8 cellular contexts compared by ENCODE assay signal in genomic region chr11:115503886-115504278, GRCh38. TPM values are rescaled to one million over a fixed set of nuclear protein-coding genes. Genes with fewer than 3 reads are reported as not detected.
A peak's percentile ranks its signal among the peaks of the same experiment; 100 is the strongest.
DNase-seq lines count a peak whose midpoint lies in the region; ATAC-seq and TF ChIP-seq lines count a peak whose summit lies in the region.

No MANE protein-coding gene starts in this region.

- WGBS in liver: under 1% methylated on average over 15 of the region's 15 CpGs

- in situ Hi-C loops in astrocyte of the cerebellum (cut with HindIII; ENCODE audit: low sequenced_read_pairs): no loop called here

- CTCF ChIA-PET in AG04450 (lab: Charles Lee): interaction anchor here (0.7 to 2.4 kb wide), 28 partner anchors 10 to 729 kb away, joined by 3 to 23 read pairs (median 4); no protein-coding TSS in a partner anchor

- no peaks in the 10 kb centered on the region for H3K9me3 Mint-ChIP-seq in type B pancreatic cell

- H3K4me3 Mint-ChIP-seq in type B pancreatic cell: peak overlapping the region; percentile 94

- peak; percentile 10 for ATAC-seq in HG02981 (IDR thresholded peaks at IDR 0.05; ENCODE audit: unreplicated experiment)

- DNase-seq in AG04450 (ENCODE audit: low read depth, low spot score): no peak
- no peak for DNase-seq in astrocyte of the cerebellum (ENCODE audit: low read depth)
- no peak for DNase-seq in type B pancreatic cell (ENCODE audit: extremely low spot score, unreplicated experiment)
- no peak for DNase-seq in activated CD4-positive, CD25-positive, alpha-beta regulatory T cell treated with anti-CD3 and anti-CD28 coated beads, Interleukin-2, amount 50 U/mL, for 72 hours
- no peak for DNase-seq in erythroblast (lab: John Stamatoyannopoulos, UW)
- DNase-seq in NCI-H1092 (lab: John Stamatoyannopoulos, UW): no peak

- H3K27ac Mint-ChIP-seq in type B pancreatic cell: peak overlapping the region; percentile 96

- TF ChIP-seq CTCF in AG04450 (IDR thresholded peaks at IDR 0.05; ENCODE audit: low read depth, low read length) (no peak), astrocyte of the cerebellum (IDR thresholded peaks at IDR 0.05; ENCODE audit: low read depth, low read length, missing control alignments) (no peak), liver (IDR thresholded peaks at IDR 0.05; ENCODE audit: low read depth, low read length, missing input control) (no peak), type B pancreatic cell (conservative IDR thresholded peaks at IDR 0.05) (no peak)

- no peaks in the 10 kb centered on the region for H3K36me3 Mint-ChIP-seq in type B pancreatic cell

- peaks cover 15% of the 10 kb centered on the region for H3K27me3 ChIP-seq in AG04450 (ENCODE audit: control insufficient read depth, insufficient read depth, low read length)
- H3K27me3 ChIP-seq in liver (ENCODE audit: control insufficient read depth in 4 of 4, insufficient read depth in 4 of 4, low read length in 3 of 4): no peaks in the 10 kb centered on the region

- TF ChIP-seq RAD21 in liver (IDR thresholded peaks at IDR 0.05): no peak

- H3K4me3 ChIP-seq in AG04450 (ENCODE audit: low read depth, low read length) (peak overlapping the region; percentile 91), astrocyte of the cerebellum (ENCODE audit: low read depth, low read length) (peak overlapping the region; percentile 92), liver (ENCODE audit: low read depth in 1 of 3, low read length in 3 of 3) (peak overlapping the region; percentile 66 to 82 (median 74))

- no peak for TF ChIP-seq POLR2A in erythroblast (IDR thresholded peaks at IDR 0.05; ENCODE audit: low read length)

- no peaks in the 10 kb centered on the region for H3K4me1 Mint-ChIP-seq in type B pancreatic cell (ENCODE audit: unreplicated experiment)

- H3K27ac ChIP-seq in AG04450 (ENCODE audit: low read depth, low read length) (no peak overlapping the region), liver (ENCODE audit: low read depth in 1 of 2, low read length in 2 of 2) (peak overlapping the region; percentile 75 to 88)

- peak overlapping the region in 1 of 2 donors; percentile 61 for H3K9ac ChIP-seq in liver (ENCODE audit: low read depth in 1 of 2, low read length in 2 of 2)

- H3K9me3 ChIP-seq in AG04450 (ENCODE audit: control insufficient read depth, insufficient read depth, low read length): no peaks in the 10 kb centered on the region; the same call in 1 of the 2 replicates
- no peaks in the 10 kb centered on the region for H3K9me3 ChIP-seq in liver (ENCODE audit: control insufficient read depth in 4 of 4, low read length in 3 of 4)

- POLR2A ChIA-PET in AG04450 (lab: Yijun Ruan, JAX): interaction anchor here (0.7 to 1.0 kb wide), 3 partner anchors 119 to 277 kb away, joined by 3 to 4 read pairs (median 3); no protein-coding TSS in a partner anchor

- H3K36me3 ChIP-seq in liver (ENCODE audit: control insufficient read depth in 4 of 4, insufficient read depth in 3 of 4, low read depth in 1 of 4, low read length in 3 of 4): no peaks in the 10 kb centered on the region

- peaks cover 6 to 48% (median 37%) of the 10 kb centered on the region in 4 donors for H3K4me1 ChIP-seq in liver (ENCODE audit: control insufficient read depth in 4 of 4, insufficient read depth in 4 of 4, low read length in 3 of 4)

- peaks cover 13% of the 10 kb centered on the region for H3K27me3 Mint-ChIP-seq in type B pancreatic cell

TF ChIP-seq in liver, 16 proteins besides CTCF, POLR2A, EP300 and RAD21:
- TF ChIP-seq ATF3 (IDR thresholded peaks at IDR 0.05) (no peak), EGR1 (IDR thresholded peaks at IDR 0.05; ENCODE audit: low read depth in 2 of 2) (no peak), MAX (IDR thresholded peaks at IDR 0.05) (no peak), HNF4A (conservative IDR thresholded peaks at IDR 0.05) (no peak), NR2F2 (IDR thresholded peaks at IDR 0.05) (no peak), FOXA1 (IDR thresholded peaks at IDR 0.05) (no peak), RXRA (IDR thresholded peaks at IDR 0.05) (no peak), JUND (IDR thresholded peaks at IDR 0.05) (no peak), HNF4G (IDR thresholded peaks at IDR 0.05) (no peak), ZBTB33 (IDR thresholded peaks at IDR 0.05) (no peak), FOXA2 (IDR thresholded peaks at IDR 0.05) (no peak), GABPA (IDR thresholded peaks at IDR 0.05 in 1 of 2, conservative IDR thresholded peaks at IDR 0.05 in 1 of 2) (no peak), YY1 (IDR thresholded peaks at IDR 0.05) (no peak), SP1 (IDR thresholded peaks at IDR 0.05) (no peak), REST (IDR thresholded peaks at IDR 0.05) (no peak), TAF1 (conservative IDR thresholded peaks at IDR 0.05) (no peak)

RNA-seq across cellular contexts. Expression of gene CADM1, which starts 0.3 kb away (rescaled TPM):
- 70.7 and 77.8 TPM in 2 replicates for polyA plus RNA-seq in AG04450 (2011; rRNA removed)
- 87.0 and 92.4 TPM in 2 replicates for polyA minus RNA-seq in AG04450 (2011; rRNA and poly(A)+ RNA removed)
- 10 to 100 TPM; 13.0 to 37.2 TPM for total RNA-seq in liver
- 10 to 100 TPM; 20.6 to 40.6 TPM for polyA plus RNA-seq in liver
- total RNA-seq in type B pancreatic cell (ENCODE audit: low replicate concordance): 102 and 150 TPM in 2 replicates
